Comparison of ENCODE assay signal across 8 cellular contexts in genomic region chr21:36260030-36260787, GRCh38. TPM values are rescaled to one million over a fixed set of nuclear protein-coding genes. Genes with fewer than 3 reads are reported as not detected.
A peak's percentile ranks its signal among the peaks of the same experiment; 100 is the strongest.
DNase-seq lines count a peak whose midpoint lies in the region; ATAC-seq and TF ChIP-seq lines count a peak whose summit lies in the region.

No MANE protein-coding gene starts in this region.

- in situ Hi-C loops in KBM-7 (cut with MboI; ENCODE audit: low pct_unique_long_range_greater_than_20kb, low sequenced_read_pairs), result no loop called here
- in situ Hi-C loops in astrocyte of the cerebellum (cut with HindIII; ENCODE audit: low sequenced_read_pairs), result loop anchor here (5.0 to 10.0 kb wide), 2 partner anchors 43 to 105 kb away; no protein-coding TSS in a partner anchor

- TF ChIP-seq CTCF in astrocyte of the cerebellum (IDR thresholded peaks at IDR 0.05; ENCODE audit: low read depth, low read length, missing control alignments), result peak; percentile 78
- peak; percentile 78 for TF ChIP-seq CTCF in retinal pigment epithelial cell (conservative IDR thresholded peaks at IDR 0.05; ENCODE audit: low read depth, low read length)

- no peaks in the 10 kb centered on the region for H3K9me3 ChIP-seq in right cardiac atrium (ENCODE audit: control insufficient read depth, low read length)

- no peak overlapping the region for H3K27ac ChIP-seq in right cardiac atrium (ENCODE audit: low read length)

- no peaks in the 10 kb centered on the region for H3K4me1 ChIP-seq in right cardiac atrium (ENCODE audit: control insufficient read depth, insufficient read depth, low read length)

- DNase-seq in activated CD4-positive, CD25-positive, alpha-beta regulatory T cell treated with anti-CD3 and anti-CD28 coated beads, Interleukin-2, amount 50 U/mL, for 16 hours (ENCODE audit: low read depth, low spot score), result peak; percentile 12
- DNase-seq in activated CD4-positive, CD25-positive, alpha-beta regulatory T cell treated with anti-CD3 and anti-CD28 coated beads, Interleukin-2, amount 50 U/mL, for 72 hours, result no peak
- peak; percentile 85 for DNase-seq in KBM-7
- peak; percentile 22 to 34 for DNase-seq in SHP77 (lab: John Stamatoyannopoulos, UW)
- peak; percentile 72 for DNase-seq in astrocyte of the cerebellum (ENCODE audit: low read depth)
- no peak for DNase-seq in right cardiac atrium
- peak; percentile 20 for DNase-seq in retinal pigment epithelial cell (ENCODE audit: low read depth)
- DNase-seq in NCI-H1930 (lab: John Stamatoyannopoulos, UW), result no peak

- no peaks in the 10 kb centered on the region for H3K27me3 ChIP-seq in right cardiac atrium (ENCODE audit: control insufficient read depth, insufficient read depth)

- peak; percentile 78 to 83 for ATAC-seq in right cardiac atrium

- intact Hi-C loops in right cardiac atrium (cut with DNase I), result no loop called here

- 38% methylated on average over 10 of the region's 10 CpGs for WGBS in right cardiac atrium

- H3K4me3 ChIP-seq in astrocyte of the cerebellum (ENCODE audit: low read depth, low read length) (peak overlapping the region; percentile 43), right cardiac atrium (ENCODE audit: low read length) (peak overlapping the region; percentile 70), retinal pigment epithelial cell (ENCODE audit: low read length) (peak overlapping the region; percentile 54)

RNA-seq across cellular contexts. Expression of gene MORC3, which starts 59.8 kb away (rescaled TPM):
- 10 to 100 TPM; 20.6 to 23.1 (median 21.8) TPM for total RNA-seq in right cardiac atrium
- 10.0 TPM for polyA plus RNA-seq in right cardiac atrium

Comparison
In these comparisons a context has a peak if more than half of its experiments do, and no peak if none do; other contexts are left out.
1. DNase-seq: peak in activated CD4-positive, CD25-positive, alpha-beta regulatory T cell treated with anti-CD3 and anti-CD28 coated beads, Interleukin-2, amount 50 U/mL, for 16 hours (single experiment), KBM-7 (single experiment), SHP77 (2 of 2), astrocyte of the cerebellum (single experiment) and retinal pigment epithelial cell (single experiment); none in activated CD4-positive, CD25-positive, alpha-beta regulatory T cell treated with anti-CD3 and anti-CD28 coated beads, Interleukin-2, amount 50 U/mL, for 72 hours (single experiment), right cardiac atrium (0 of 3) and NCI-H1930 (0 of 2).
2. Peak in every context shown above with its lines, with median percentiles within 50 percentile points of each other: H3K4me3 ChIP-seq.